Comparison of ENCODE assay signal across 20 cellular contexts in genomic region chr15:99070268-99070667, GRCh38.
"Had no signal": no experiment of that assay in that cellular context is flagged by ENCODE, and none has a peak within 500 bp of the region (broad histone marks: within the 10 kb centered on the region; RNA-seq: fewer than 3 reads in every experiment).

No MANE protein-coding gene starts in this region.

- ATAC-seq: effector memory CD8-positive, alpha-beta T cell; foreskin keratinocyte; left colon; left ventricle myocardium superior; stimulated activated naive B cell treated with anti-CD40 and anti-IgM and Interleukin-4, amounts not matched to agents 10 μg/mL and 1 μg/mL and 100 μg/mL, for 72 hours; stimulated activated naive CD8-positive, alpha-beta T cell treated with anti-CD3 and anti-CD28 coated beads, Interleukin-15, amount 100 ng/mL, for 72 hours had no signal

- DNase-seq: effector memory CD8-positive, alpha-beta T cell; esophagus squamous epithelium; foreskin keratinocyte; left colon; left ventricle myocardium superior; mesenchymal stem cell; naive B cell; occipital lobe; sigmoid colon; stimulated activated CD4-positive, alpha-beta T cell treated with anti-CD3 and anti-CD28 coated beads, Interleukin-2, amount 100 ng/mL, for 24 hours; stimulated activated CD4-positive, alpha-beta T cell treated with anti-CD3 and anti-CD28 coated beads, Interleukin-4, amount 100 ng/mL, for 4 hours; stimulated activated naive B cell treated with anti-CD40 and anti-IgM and Interleukin-4, amounts not matched to agents 10 μg/mL and 1 μg/mL and 100 μg/mL, for 72 hours; stimulated activated naive CD8-positive, alpha-beta T cell treated with anti-CD3 and anti-CD28 coated beads, Interleukin-15, amount 100 ng/mL, for 72 hours; testis had no signal

- H3K27me3 Mint-ChIP-seq: stimulated activated naive CD8-positive, alpha-beta T cell treated with anti-CD3 and anti-CD28 coated beads, Interleukin-15, amount 100 ng/mL, for 72 hours had no signal

- H3K4me1 Mint-ChIP-seq: naive B cell; nephron; stimulated activated naive B cell treated with anti-CD40 and anti-IgM and Interleukin-4, amounts not matched to agents 10 μg/mL and 1 μg/mL and 100 μg/mL, for 72 hours; stimulated activated naive CD8-positive, alpha-beta T cell treated with anti-CD3 and anti-CD28 coated beads, Interleukin-15, amount 100 ng/mL, for 72 hours had no signal

- H3K4me3 Mint-ChIP-seq: effector memory CD8-positive, alpha-beta T cell; naive B cell; nephron; stimulated activated naive B cell treated with anti-CD40 and anti-IgM and Interleukin-4, amounts not matched to agents 10 μg/mL and 1 μg/mL and 100 μg/mL, for 72 hours; stimulated activated naive CD8-positive, alpha-beta T cell treated with anti-CD3 and anti-CD28 coated beads, Interleukin-15, amount 100 ng/mL, for 72 hours had no signal

- H3K9me3 Mint-ChIP-seq: effector memory CD8-positive, alpha-beta T cell; nephron; stimulated activated naive B cell treated with anti-CD40 and anti-IgM and Interleukin-4, amounts not matched to agents 10 μg/mL and 1 μg/mL and 100 μg/mL, for 72 hours; stimulated activated naive CD8-positive, alpha-beta T cell treated with anti-CD3 and anti-CD28 coated beads, Interleukin-15, amount 100 ng/mL, for 72 hours had no signal

- H3K36me3 Mint-ChIP-seq: naive B cell; stimulated activated naive B cell treated with anti-CD40 and anti-IgM and Interleukin-4, amounts not matched to agents 10 μg/mL and 1 μg/mL and 100 μg/mL, for 72 hours had no signal

- H3K27ac Mint-ChIP-seq: effector memory CD8-positive, alpha-beta T cell; naive B cell; nephron; stimulated activated naive B cell treated with anti-CD40 and anti-IgM and Interleukin-4, amounts not matched to agents 10 μg/mL and 1 μg/mL and 100 μg/mL, for 72 hours; stimulated activated naive CD8-positive, alpha-beta T cell treated with anti-CD3 and anti-CD28 coated beads, Interleukin-15, amount 100 ng/mL, for 72 hours had no signal

- H3K36me3 ChIP-seq: esophagus squamous epithelium, right atrium auricular region, sigmoid colon, tibial nerve had no signal

- H3K4me3 ChIP-seq: esophagus squamous epithelium, hepatocyte, lung, right atrium auricular region, sigmoid colon, skin epidermis, testis, tibial nerve had no signal

- H3K27me3 ChIP-seq: esophagus squamous epithelium, hepatocyte, right atrium auricular region, sigmoid colon, testis, tibial nerve had no signal
